8 cellular contexts compared by ENCODE assay signal in the genomic region with DNA sequence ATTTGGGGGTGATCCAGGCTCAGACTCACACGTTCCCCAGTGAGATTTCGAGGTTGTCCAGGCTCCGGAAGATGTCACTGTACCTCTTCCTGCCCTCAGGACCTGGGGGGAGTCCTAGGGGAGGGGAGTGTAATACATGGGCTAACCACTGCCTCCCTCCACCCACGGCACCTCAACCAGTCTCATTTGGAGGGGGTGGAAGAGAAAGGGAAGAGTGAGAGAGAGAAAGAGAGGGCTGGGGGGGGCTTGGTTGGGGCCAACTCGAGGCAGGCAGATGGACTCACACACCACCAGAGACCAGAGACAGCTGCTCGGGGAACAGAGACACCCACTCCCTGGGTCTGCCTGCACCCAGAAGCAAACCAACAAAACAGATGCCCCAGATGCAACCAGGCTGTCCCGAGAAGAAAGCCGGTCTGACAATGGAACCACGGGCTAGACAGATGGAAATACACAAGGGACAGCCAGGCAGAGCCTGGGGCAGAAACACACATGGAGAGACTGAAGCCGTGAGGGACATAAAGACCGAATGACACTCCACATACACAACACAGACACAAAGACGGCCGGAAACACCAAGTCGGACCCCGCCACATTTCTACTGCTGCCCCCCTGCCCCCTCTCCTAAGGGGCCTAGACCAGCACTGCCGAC. TPM values are rescaled to one million over a fixed set of nuclear protein-coding genes. Genes with fewer than 3 reads are reported as not detected.
DNase-seq lines count a peak whose midpoint lies in the region; ATAC-seq and TF ChIP-seq lines count a peak whose summit lies in the region.

No MANE protein-coding gene starts in this region.

- H3K4me3 ChIP-seq in upper lobe of right lung = peak overlapping the region; percentile 94

- DNase-seq in UCSD-AML1 (lab: John Stamatoyannopoulos, UW; ENCODE audit: unreplicated experiment) (peak; percentile 40), natural killer cell (peak; percentile 30), upper lobe of right lung (no peak), NCI-H774 (lab: John Stamatoyannopoulos, UW) (no peak), OCI-M1 (lab: John Stamatoyannopoulos, UW) (no peak)
- DNase-seq in effector memory CD8-positive, alpha-beta T cell = peak; percentile 37 to 45 (median 39)

- H3K27me3 ChIP-seq in upper lobe of right lung = no peaks in the 10 kb centered on the region

- peaks cover 27% of the 10 kb centered on the region for H3K36me3 ChIP-seq in upper lobe of right lung

- no peaks in the 10 kb centered on the region for H3K9me3 ChIP-seq in upper lobe of right lung

- H3K27me3 Mint-ChIP-seq in effector memory CD8-positive, alpha-beta T cell = no peaks in the 10 kb centered on the region
- no peaks in the 10 kb centered on the region for H3K27me3 Mint-ChIP-seq in natural killer cell (ENCODE audit: low read depth in 2 of 2)

- H3K4me1 ChIP-seq in upper lobe of right lung = peaks cover 8% of the 10 kb centered on the region

- ATAC-seq in HG03066 (IDR thresholded peaks at IDR 0.05; ENCODE audit: low read depth, unreplicated experiment) (peak; percentile 22), natural killer cell (peak; percentile 45 to 66 (median 57)), upper lobe of right lung (peak; percentile 3)
- peak; percentile 61 for ATAC-seq in effector memory CD8-positive, alpha-beta T cell (replicated peaks)

- TF ChIP-seq CTCF in GM12873 (IDR thresholded peaks at IDR 0.05; ENCODE audit: insufficient read depth, low read depth, low read length, missing control alignments) (peak; percentile 22), natural killer cell (IDR thresholded peaks at IDR 0.05) (no peak), upper lobe of right lung (IDR thresholded peaks at IDR 0.05) (no peak)

- H3K4me1 Mint-ChIP-seq in effector memory CD8-positive, alpha-beta T cell (ENCODE audit: low read depth in 2 of 2) = peaks cover 21 to 22% of the 10 kb centered on the region in 2 donors
- peaks cover 15 to 22% of the 10 kb centered on the region in 2 donors for H3K4me1 Mint-ChIP-seq in natural killer cell

- no peaks in the 10 kb centered on the region for H3K9me3 Mint-ChIP-seq in effector memory CD8-positive, alpha-beta T cell
- H3K9me3 Mint-ChIP-seq in natural killer cell = no peaks in the 10 kb centered on the region

- intact Hi-C loops in natural killer cell (cut with micrococcal nuclease) (loop anchor here (1.0 to 2.0 kb wide), 3 partner anchors 14 to 52 kb away; a partner anchor contains a TSS), upper lobe of right lung (cut with DNase I) (loop anchor here (5.0 kb wide), 1 partner anchor 110 kb away; no protein-coding TSS in a partner anchor)

- H3K36me3 Mint-ChIP-seq in effector memory CD8-positive, alpha-beta T cell (ENCODE audit: insufficient read depth) = peaks cover 56% of the 10 kb centered on the region
- no peaks in the 10 kb centered on the region for H3K36me3 Mint-ChIP-seq in natural killer cell

- H3K27ac ChIP-seq in upper lobe of right lung = peak overlapping the region; percentile 72

- H3K4me3 Mint-ChIP-seq in effector memory CD8-positive, alpha-beta T cell = peak overlapping the region; percentile 98 to 100
- peak overlapping the region; percentile 98 for H3K4me3 Mint-ChIP-seq in natural killer cell

- peak overlapping the region; percentile 96 to 97 for H3K27ac Mint-ChIP-seq in effector memory CD8-positive, alpha-beta T cell
- peak overlapping the region; percentile 92 to 95 for H3K27ac Mint-ChIP-seq in natural killer cell

RNA-seq across cellular contexts. Expression of a gene that starts 0.8 kb away (rescaled TPM):
- total RNA-seq in natural killer cell = 100 to 1,000 TPM; 134 to 188 (median 150) TPM
- total RNA-seq in upper lobe of right lung = 37.3 TPM

RNA-seq across cellular contexts. Expression of a gene that starts 14.6 kb away (rescaled TPM):
- total RNA-seq in natural killer cell = 10 to 100 TPM; 52.1 to 81.5 (median 56.4) TPM
- 23.5 TPM for total RNA-seq in upper lobe of right lung

RNA-seq across cellular contexts. Expression of a gene that starts 20.8 kb away (rescaled TPM):
- total RNA-seq in natural killer cell (10 to 100 TPM; 58.1 to 73.2 (median 67.7) TPM), upper lobe of right lung (55.5 TPM)

RNA-seq across cellular contexts. Expression of a gene that starts 24.1 kb away (rescaled TPM):
- total RNA-seq in natural killer cell (10 to 100 TPM; 10.7 to 15.9 (median 11.1) TPM), upper lobe of right lung (3.4 TPM)

RNA-seq across cellular contexts. Expression of a gene that starts 26.0 kb away (rescaled TPM):
- 10 to 100 TPM; 35.7 to 58.7 (median 41.0) TPM for total RNA-seq in natural killer cell
- total RNA-seq in upper lobe of right lung = 11.1 TPM

Comparison
In these comparisons a context has a peak if more than half of its experiments do, and no peak if none do; other contexts are left out.
1. ATAC-seq: peak in every context shown above with its lines; median percentile 61 in effector memory CD8-positive, alpha-beta T cell; 57 in natural killer cell; 22 in HG03066; 3 in upper lobe of right lung.
2. DNase-seq: peak in UCSD-AML1 (single experiment), effector memory CD8-positive, alpha-beta T cell (3 of 3) and natural killer cell (single experiment); none in upper lobe of right lung (single experiment), NCI-H774 (single experiment) and OCI-M1 (single experiment).